Comparison of ENCODE assay signal across 10 cellular contexts in genomic region chr1:115302390-115302961, GRCh38. TPM values are rescaled to one million over a fixed set of nuclear protein-coding genes. Genes with fewer than 3 reads are reported as not detected.
DNase-seq lines count a peak whose midpoint lies in the region; ATAC-seq and TF ChIP-seq lines count a peak whose summit lies in the region.
"Had no signal": no experiment of that assay in that cellular context is flagged by ENCODE, and none has a peak within 500 bp of the region (broad histone marks: within the 10 kb centered on the region; RNA-seq: fewer than 3 reads in every experiment).

No MANE protein-coding gene starts in this region.

- H4K91ac ChIP-seq in H9 (ENCODE audit: insufficient read length, low read depth, low read length) = no peak overlapping the region

- no peak overlapping the region for H3K4ac ChIP-seq in H9 (ENCODE audit: low read depth, low read length)

- peaks cover 5% of the 10 kb centered on the region for H3K27me3 Mint-ChIP-seq in type B pancreatic cell
- no peaks in the 10 kb centered on the region; the same call in 1 of the 2 replicates for H3K27me3 Mint-ChIP-seq in H9 (ENCODE audit: low read depth)

- H3K27me3 ChIP-seq in left ventricle myocardium inferior (ENCODE audit: low read depth) (no peaks in the 10 kb centered on the region), H9 (ENCODE audit: insufficient read depth, low read length) (no peaks in the 10 kb centered on the region)

- H3K36me3 Mint-ChIP-seq in type B pancreatic cell = peaks cover 5% of the 10 kb centered on the region
- H3K36me3 Mint-ChIP-seq in H9 (ENCODE audit: insufficient read depth in 1 of 3, low read depth in 3 of 3) = no peaks in the 10 kb centered on the region; a peak in 1 of 7 replicates

- 0 out of 2 replicates have a peak, but pooled peaks cover 2% of the 10 kb centered on the region for H3K79me2 ChIP-seq in H9 (ENCODE audit: insufficient read depth, low read length)

- in situ Hi-C loops in astrocyte of the spinal cord (cut with HindIII; ENCODE audit: low sequenced_read_pairs) = no loop called here
- in situ Hi-C loops in GM13976 (cut with MboI; ENCODE audit: low sequenced_read_pairs, unreplicated experiment) = no loop called here

- no peak overlapping the region for H3K4me3 ChIP-seq in astrocyte of the spinal cord (ENCODE audit: low read depth, low read length)
- no peak overlapping the region for H3K4me3 ChIP-seq in left ventricle myocardium inferior

- no peak for TF ChIP-seq CTCF in astrocyte of the spinal cord (IDR thresholded peaks at IDR 0.05; ENCODE audit: low read depth, low read length)
- no peak for TF ChIP-seq CTCF in left ventricle myocardium inferior (IDR thresholded peaks at IDR 0.05; ENCODE audit: borderline replicate concordance)
- TF ChIP-seq CTCF in type B pancreatic cell (conservative IDR thresholded peaks at IDR 0.05) = no peak
- TF ChIP-seq CTCF in H9 (conservative IDR thresholded peaks at IDR 0.05) = no peak
- no peak for TF ChIP-seq CTCF in GM13976 (IDR thresholded peaks at IDR 0.05; ENCODE audit: borderline replicate concordance, control extremely low read depth, extremely low read depth, insufficient read depth, missing control alignments)

- H4K5ac ChIP-seq in H9 (ENCODE audit: insufficient read length, low read depth, low read length) = no peak overlapping the region

- H2BK120ac ChIP-seq in H9 (ENCODE audit: low read depth, low read length, poor library complexity, severe bottlenecking) = no peak overlapping the region

- H3K9ac ChIP-seq in H9 (ENCODE audit: extremely low read depth, insufficient read length, low read length) = no peak overlapping the region

- H3K27ac Mint-ChIP-seq in type B pancreatic cell (peak overlapping the region; percentile 3), H9 (peak overlapping the region in 1 of 3 experiments; percentile 10; a peak in 1 of 7 replicates)
- H3K27ac Mint-ChIP-seq: activated T-helper 17 cell treated with anti-CD3 and anti-CD28 coated beads, Interleukin-2, amount 50 U/mL, for 72 hours had no signal

- ATAC-seq in HG03039 (IDR thresholded peaks at IDR 0.05; ENCODE audit: unreplicated experiment) = no peak
- ATAC-seq: activated T-helper 17 cell treated with anti-CD3 and anti-CD28 coated beads, Interleukin-2, amount 50 U/mL, for 72 hours had no signal

- no peak overlapping the region for H2BK5ac ChIP-seq in H9 (ENCODE audit: insufficient read length, low read length)

- H3K4me3 Mint-ChIP-seq in type B pancreatic cell (no peak overlapping the region), H9 (no peak overlapping the region)
- H3K4me3 Mint-ChIP-seq: activated T-helper 17 cell treated with anti-CD3 and anti-CD28 coated beads, Interleukin-2, amount 50 U/mL, for 72 hours had no signal

- H3K4me1 ChIP-seq in left ventricle myocardium inferior = peaks cover 47% of the 10 kb centered on the region
- peaks cover 6% of the 10 kb centered on the region; the same call in 1 of the 2 replicates for H3K4me1 ChIP-seq in H9 (ENCODE audit: insufficient read depth, low read length)

- no peak overlapping the region for H2AK5ac ChIP-seq in H9 (ENCODE audit: insufficient read length, low read length)

- H3K4me2 ChIP-seq in H9 (ENCODE audit: insufficient read depth, insufficient read length, low read length) = no peak overlapping the region

- DNase-seq in DMS79 treated with DMSO at 0.1 percent for 48 hours (lab: John Stamatoyannopoulos, UW) (peak; percentile 22), DMS79 (lab: John Stamatoyannopoulos, UW) (no peak), astrocyte of the spinal cord (ENCODE audit: low read depth, low spot score) (peak; percentile 82), left ventricle myocardium inferior (no peak), type B pancreatic cell (ENCODE audit: extremely low spot score, unreplicated experiment) (no peak), H9 (no peak), GM13976 (ENCODE audit: low spot score) (no peak)

- H3K36me3 ChIP-seq in left ventricle myocardium inferior = no peaks in the 10 kb centered on the region

- no CpG with 5 or more reads among the region's 9 CpGs for WGBS in H9 (ENCODE audit: extremely low coverage, insufficient read length, low lambda C conversion rate)

- no peak overlapping the region for H3K14ac ChIP-seq in H9 (ENCODE audit: insufficient read depth, low read length)

- no peaks in the 10 kb centered on the region for H4K20me1 ChIP-seq in H9 (ENCODE audit: control insufficient read depth, insufficient read depth, insufficient read length)

- H3K4me1 Mint-ChIP-seq in type B pancreatic cell (ENCODE audit: unreplicated experiment) (peaks cover 42% of the 10 kb centered on the region), H9 (peaks cover 26 to 38% of the 10 kb centered on the region in 2 experiments)
- H3K4me1 Mint-ChIP-seq: activated T-helper 17 cell treated with anti-CD3 and anti-CD28 coated beads, Interleukin-2, amount 50 U/mL, for 72 hours had no signal

- no peak overlapping the region for H3K23ac ChIP-seq in H9 (ENCODE audit: insufficient read length, low read depth, low read length)

- no peak overlapping the region for H3K56ac ChIP-seq in H9 (ENCODE audit: insufficient read length, low read depth, low read length)

- no peaks in the 10 kb centered on the region for H3K79me1 ChIP-seq in H9 (ENCODE audit: insufficient read depth, low read depth, low read length, poor library complexity, severe bottlenecking)

- no peak overlapping the region for H3K18ac ChIP-seq in H9 (ENCODE audit: insufficient read length, low read depth, low read length)

- no peaks in the 10 kb centered on the region for H3K9me3 ChIP-seq in left ventricle myocardium inferior (replicated peaks)
- H3K9me3 ChIP-seq in H9 (ENCODE audit: control insufficient read depth, low read depth, low read length) = no peaks in the 10 kb centered on the region

- intact Hi-C loops in left ventricle myocardium inferior (cut with micrococcal nuclease) = no loop called here

- H2BK12ac ChIP-seq in H9 (ENCODE audit: insufficient read length, low read depth, low read length) = no peak overlapping the region

- peak overlapping the region; percentile 54 for H3K27ac ChIP-seq in left ventricle myocardium inferior (replicated peaks)
- no peak overlapping the region for H3K27ac ChIP-seq in H9 (ENCODE audit: insufficient read length, low read depth, low read length)

- H2BK15ac ChIP-seq in H9 (ENCODE audit: low read depth, low read length) = no peak overlapping the region

- no peak overlapping the region for H2AFZ ChIP-seq in H9 (ENCODE audit: low read length)

- no peaks in the 10 kb centered on the region for H3K9me3 Mint-ChIP-seq in type B pancreatic cell
- H3K9me3 Mint-ChIP-seq in H9 = peaks cover 0 to 3% of the 10 kb centered on the region in 2 experiments; a peak in 1 of 5 replicates

- no peaks in the 10 kb centered on the region for H3K23me2 ChIP-seq in H9 (ENCODE audit: insufficient read length, low read depth, low read length, poor library complexity, severe bottlenecking)

- no peak overlapping the region for H3T11ph ChIP-seq in H9 (ENCODE audit: low read length)

- H4K8ac ChIP-seq in H9 (replicated peaks; ENCODE audit: insufficient read length, low read depth, low read length) = no peak overlapping the region

- no peak overlapping the region for H2BK20ac ChIP-seq in H9 (ENCODE audit: low read depth, low read length, poor library complexity, severe bottlenecking)

RNA-seq across cellular contexts. Expression of gene NGF, which starts 35.6 kb away (rescaled TPM):
- total RNA-seq in left ventricle myocardium inferior = 5.3 TPM
- 2.9 and 3.3 TPM in 2 replicates for total RNA-seq in type B pancreatic cell (ENCODE audit: low replicate concordance)
- total RNA-seq in H9 (2021) = 0.22 TPM in 1 of 2 replicates, not detected in the other
- total RNA-seq: activated T-helper 17 cell treated with anti-CD3 and anti-CD28 coated beads, Interleukin-2, amount 50 U/mL, for 72 hours; LHCN-M2 had no signal

Comparison
In these comparisons a context has a peak if more than half of its experiments do, and no peak if none do; other contexts are left out.
1. DNase-seq: peak in DMS79 treated with DMSO at 0.1 percent for 48 hours (single experiment) and astrocyte of the spinal cord (single experiment); none in DMS79 (single experiment), left ventricle myocardium inferior (single experiment), type B pancreatic cell (single experiment), H9 (single experiment) and GM13976 (single experiment).